Comparison of ENCODE assay signal across 9 cellular contexts in the genomic region with DNA sequence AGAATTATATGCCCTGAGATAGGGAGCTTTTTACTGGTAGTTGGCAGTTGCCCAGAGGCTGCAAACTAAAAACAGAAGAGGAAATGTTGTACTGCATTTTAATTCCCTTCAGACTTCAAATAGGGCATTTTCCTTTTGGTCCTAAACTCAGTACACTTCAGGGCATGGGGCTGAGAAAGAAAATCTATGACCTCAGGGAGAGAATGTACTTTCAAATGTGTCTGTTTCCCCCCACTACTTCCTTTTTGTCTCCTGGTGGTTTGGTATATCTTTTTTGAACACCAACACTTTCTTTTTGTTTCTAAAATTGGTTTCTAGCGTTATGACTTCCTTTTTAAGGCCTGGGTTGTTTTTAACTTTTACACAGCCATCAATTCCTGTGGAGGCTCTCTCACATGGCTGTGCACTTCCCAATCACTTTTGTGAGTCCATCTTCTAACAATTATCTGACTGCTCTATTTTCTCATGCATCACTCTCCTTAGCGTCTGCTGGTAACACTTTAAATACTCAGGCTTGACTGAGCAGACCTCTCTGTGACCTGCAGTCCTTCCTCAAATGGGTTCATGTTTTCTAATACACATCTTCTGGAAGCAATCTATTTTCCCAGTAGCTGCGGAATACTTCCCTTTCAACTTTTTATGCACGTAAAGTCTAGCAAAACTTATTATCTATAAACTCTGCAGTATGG.
A peak's percentile ranks its signal among the peaks of the same experiment; 100 is the strongest.
DNase-seq lines count a peak whose midpoint lies in the region; ATAC-seq and TF ChIP-seq lines count a peak whose summit lies in the region.
"Had no signal": no experiment of that assay in that cellular context is flagged by ENCODE, and none has a peak within 500 bp of the region (broad histone marks: within the 10 kb centered on the region; RNA-seq: fewer than 3 reads in every experiment).

No MANE protein-coding gene starts in this region.

- peak; percentile 94 for ATAC-seq in GM18505 (IDR thresholded peaks at IDR 0.05; ENCODE audit: unreplicated experiment)
- ATAC-seq in GM21737 (IDR thresholded peaks at IDR 0.05; ENCODE audit: unreplicated experiment), result peak; percentile 72
- ATAC-seq in HG03571 (IDR thresholded peaks at IDR 0.05; ENCODE audit: unreplicated experiment), result peak; percentile 77
- ATAC-seq: upper lobe of right lung had no signal

- peak; percentile 19 for DNase-seq in foreskin melanocyte
- DNase-seq in T-helper 2 cell, result no peak
- DNase-seq in GOT3 (lab: John Stamatoyannopoulos, UW), result no peak
- DNase-seq in activated CD8-positive, alpha-beta memory T cell treated with anti-CD3 and anti-CD28 coated beads, Interleukin-2, amount 50 U/mL, for 4 hours, result no peak
- no peak for DNase-seq in NCI-H2081 (lab: John Stamatoyannopoulos, UW)
- DNase-seq: upper lobe of right lung had no signal

- no peak for TF ChIP-seq POLR2A in GM18505 (IDR thresholded peaks at IDR 0.05; ENCODE audit: borderline replicate concordance, extremely low read depth, insufficient read depth, insufficient read length)
